In genomic region chr3:31999902-32000439, GRCh38 we compare ENCODE assay signal across 19 cellular contexts. TPM values are rescaled to one million over a fixed set of nuclear protein-coding genes. Genes with fewer than 3 reads are reported as not detected.
DNase-seq lines count a peak whose midpoint lies in the region; ATAC-seq, FAIRE-seq and TF ChIP-seq lines count a peak whose summit lies in the region.
"Had no signal": no experiment of that assay in that cellular context is flagged by ENCODE, and none has a peak within 500 bp of the region (broad histone marks: within the 10 kb centered on the region; RNA-seq: fewer than 3 reads in every experiment).

No MANE protein-coding gene starts in this region.

- no peaks in the 10 kb centered on the region for H3K36me3 Mint-ChIP-seq in activated CD4-positive, alpha-beta T cell treated with anti-CD3 and anti-CD28 coated beads for 36 hours (ENCODE audit: low read depth)
- peaks cover 8 to 37% of the 10 kb centered on the region in 2 donors for H3K36me3 Mint-ChIP-seq in stimulated activated naive B cell treated with anti-CD40 and anti-IgM and Interleukin-4, amounts not matched to agents 10 μg/mL and 1 μg/mL and 100 μg/mL, for 72 hours

- intact Hi-C loops in activated CD4-positive, alpha-beta T cell treated with anti-CD3 and anti-CD28 coated beads for 36 hours (cut with DNase I, micrococcal nuclease) = no loop called here
- intact Hi-C loops in testis (cut with DNase I; ENCODE audit: low total_unique reads) = no loop called here

- peak; percentile 44 for ATAC-seq in activated CD4-positive, alpha-beta T cell treated with anti-CD3 and anti-CD28 coated beads for 36 hours
- ATAC-seq in HG02938 (IDR thresholded peaks at IDR 0.05; ENCODE audit: unreplicated experiment) = peak; percentile 80
- ATAC-seq in stimulated activated naive B cell treated with anti-CD40 and anti-IgM and Interleukin-4, amounts not matched to agents 10 μg/mL and 1 μg/mL and 100 μg/mL, for 72 hours (replicated peaks) = peak; percentile 91 to 95
- no peak for ATAC-seq in HG03342 (IDR thresholded peaks at IDR 0.05; ENCODE audit: unreplicated experiment)
- ATAC-seq: heart left ventricle had no signal

- peak; percentile 79 for FAIRE-seq in RCC 7860 (lab: Jason Lieb, UNC)

- CTCF ChIA-PET in activated CD4-positive, alpha-beta T cell treated with anti-CD3 and anti-CD28 coated beads for 36 hours (lab: Charles Lee) = no interaction called here

- peaks cover 22% of the 10 kb centered on the region for H3K27me3 Mint-ChIP-seq in activated CD4-positive, alpha-beta T cell treated with anti-CD3 and anti-CD28 coated beads for 36 hours
- no peaks in the 10 kb centered on the region for H3K27me3 Mint-ChIP-seq in stimulated activated naive B cell treated with anti-CD40 and anti-IgM and Interleukin-4, amounts not matched to agents 10 μg/mL and 1 μg/mL and 100 μg/mL, for 72 hours

- TF ChIP-seq CTCF in testis (IDR thresholded peaks at IDR 0.05) = no peak

- H3K4me3 Mint-ChIP-seq in activated CD4-positive, alpha-beta T cell treated with anti-CD3 and anti-CD28 coated beads for 36 hours = no peak overlapping the region
- H3K4me3 Mint-ChIP-seq in stimulated activated naive B cell treated with anti-CD40 and anti-IgM and Interleukin-4, amounts not matched to agents 10 μg/mL and 1 μg/mL and 100 μg/mL, for 72 hours = peak overlapping the region; percentile 39 to 65

- peaks cover 2% of the 10 kb centered on the region for H3K9me3 Mint-ChIP-seq in activated CD4-positive, alpha-beta T cell treated with anti-CD3 and anti-CD28 coated beads for 36 hours (ENCODE audit: low read depth)
- H3K9me3 Mint-ChIP-seq in stimulated activated naive B cell treated with anti-CD40 and anti-IgM and Interleukin-4, amounts not matched to agents 10 μg/mL and 1 μg/mL and 100 μg/mL, for 72 hours = no peaks in the 10 kb centered on the region

- no peaks in the 10 kb centered on the region for H3K27me3 ChIP-seq in testis
- H3K27me3 ChIP-seq: heart left ventricle had no signal

- POLR2A ChIA-PET in activated CD4-positive, alpha-beta T cell treated with anti-CD3 and anti-CD28 coated beads for 36 hours (lab: Charles Lee) = no interaction called here

- H3K9me3 ChIP-seq in testis = no peaks in the 10 kb centered on the region
- H3K9me3 ChIP-seq: SK-N-SH had no signal

- 88 to 89% methylated on average over 8 of the region's 8 CpGs for WGBS in testis, 2 donors

- no peaks in the 10 kb centered on the region for H3K36me3 ChIP-seq in testis (ENCODE audit: low read depth, missing control alignments)
- H3K36me3 ChIP-seq: heart left ventricle had no signal

- H3K27ac ChIP-seq in caudate nucleus (ENCODE audit: low read depth, low read length) = no peak overlapping the region
- no peak overlapping the region for H3K27ac ChIP-seq in testis
- H3K27ac ChIP-seq: 22Rv1, heart left ventricle had no signal

- peaks cover 8% of the 10 kb centered on the region for H3K4me1 Mint-ChIP-seq in activated CD4-positive, alpha-beta T cell treated with anti-CD3 and anti-CD28 coated beads for 36 hours
- H3K4me1 Mint-ChIP-seq in stimulated activated naive B cell treated with anti-CD40 and anti-IgM and Interleukin-4, amounts not matched to agents 10 μg/mL and 1 μg/mL and 100 μg/mL, for 72 hours = peaks cover 38 to 61% of the 10 kb centered on the region in 2 donors

- TF ChIP-seq POLR2A in testis (IDR thresholded peaks at IDR 0.05) = no peak

- H3K4me3 ChIP-seq in testis = no peak overlapping the region
- H3K4me3 ChIP-seq: heart left ventricle had no signal

- no peak for DNase-seq in activated CD4-positive, alpha-beta T cell treated with anti-CD3 and anti-CD28 coated beads for 36 hours
- DNase-seq in activated CD4-positive, alpha-beta T cell treated with anti-CD3 and anti-CD28 coated beads, Interleukin-2, amount 50 U/mL, for 1 hour = no peak
- peak; percentile 38 for DNase-seq in RCC 7860 (ENCODE audit: low spot score)
- DNase-seq in stimulated activated naive B cell treated with anti-CD40 and anti-IgM and Interleukin-4, amounts not matched to agents 10 μg/mL and 1 μg/mL and 100 μg/mL, for 72 hours = peak; percentile 17
- no peak for DNase-seq in caudate nucleus (lab: John Stamatoyannopoulos, UW)
- no peak for DNase-seq in testis
- DNase-seq: anterior cingulate cortex; DMS 273 treated with DMSO at 0.1 percent for 48 hours; effector CD8-positive, alpha-beta T cell; H7; heart left ventricle; Karpas-422; NCI-H1105 treated with DMSO at 0.1 percent for 48 hours; NCI-H2171 treated with DMSO at 0.1 percent for 48 hours; SK-N-SH; stimulated activated naive CD4-positive, alpha-beta T cell had no signal

- peaks cover 5% of the 10 kb centered on the region for H3K4me1 ChIP-seq in testis
- H3K4me1 ChIP-seq: heart left ventricle had no signal

- H3K27ac Mint-ChIP-seq in activated CD4-positive, alpha-beta T cell treated with anti-CD3 and anti-CD28 coated beads for 36 hours = no peak overlapping the region
- peak overlapping the region; percentile 92 for H3K27ac Mint-ChIP-seq in stimulated activated naive B cell treated with anti-CD40 and anti-IgM and Interleukin-4, amounts not matched to agents 10 μg/mL and 1 μg/mL and 100 μg/mL, for 72 hours

RNA-seq across cellular contexts. Expression of gene ZNF860, which starts 18.4 kb away (rescaled TPM):
- under 1 TPM; 0.11 to 0.30 TPM for total RNA-seq in activated CD4-positive, alpha-beta T cell treated with anti-CD3 and anti-CD28 coated beads for 36 hours
- total RNA-seq in testis = 1 to 10 TPM; 4.0 to 6.2 TPM
- polyA plus RNA-seq in testis (ENCODE audit: insufficient read depth, low read depth, low replicate concordance) = 1.5 TPM
- polyA plus RNA-seq: SK-N-SH had no signal

RNA-seq across cellular contexts. Expression of gene OSBPL10, which starts 18.9 kb away (rescaled TPM):
- 10 to 100 TPM; 11.2 to 11.8 TPM for total RNA-seq in activated CD4-positive, alpha-beta T cell treated with anti-CD3 and anti-CD28 coated beads for 36 hours
- total RNA-seq in testis = 100 to 1,000 TPM; 160 to 175 TPM
- 113 TPM for polyA plus RNA-seq in testis (ENCODE audit: insufficient read depth, low read depth, low replicate concordance)

Comparison
In these comparisons a context has a peak if more than half of its experiments do, and no peak if none do; other contexts are left out.
1. DNase-seq: peak in RCC 7860 (single experiment) and stimulated activated naive B cell treated with anti-CD40 and anti-IgM and Interleukin-4, amounts not matched to agents 10 μg/mL and 1 μg/mL and 100 μg/mL, for 72 hours (single experiment); none in activated CD4-positive, alpha-beta T cell treated with anti-CD3 and anti-CD28 coated beads for 36 hours (single experiment), activated CD4-positive, alpha-beta T cell treated with anti-CD3 and anti-CD28 coated beads, Interleukin-2, amount 50 U/mL, for 1 hour (single experiment), caudate nucleus (0 of 61) and testis (single experiment).
2. RNA of gene OSBPL10, which starts 18.9 kb away (total RNA-seq): 160 to 175 TPM in testis; 11.2 to 11.8 TPM in activated CD4-positive, alpha-beta T cell treated with anti-CD3 and anti-CD28 coated beads for 36 hours; every median in the first group is over 10 times any median in the second.